ENCODE assay signal across 1 cellular context in genomic region chr1:223847781-223848345, GRCh38.
TF ChIP-seq lines count a peak whose summit lies in the region.

No MANE protein-coding gene starts in this region.

TF ChIP-seq in HCT116, 20 proteins besides CTCF, POLR2A, EP300 and RAD21 (continued from another document):
- TF ChIP-seq ZBTB33 (IDR thresholded peaks at IDR 0.05; ENCODE audit: extremely low read depth, insufficient replicate concordance, low read length) (no peak), SRF (IDR thresholded peaks at IDR 0.05; ENCODE audit: low read depth) (no peak), YY1 (IDR thresholded peaks at IDR 0.05; ENCODE audit: extremely low read depth, insufficient replicate concordance, low read depth, low read length) (no peak), CBX3 (IDR thresholded peaks at IDR 0.05; ENCODE audit: low read depth) (no peak), POLR2AphosphoS5 (IDR thresholded peaks at IDR 0.05; ENCODE audit: low read depth, low read length) (no peak), FOSL1 (IDR thresholded peaks at IDR 0.05; ENCODE audit: low read depth) (no peak), SP1 (IDR thresholded peaks at IDR 0.05; ENCODE audit: low read depth) (no peak), ZFX (IDR thresholded peaks at IDR 0.05) (no peak), EZH2 (IDR thresholded peaks at IDR 0.05) (no peak), REST (IDR thresholded peaks at IDR 0.05; ENCODE audit: low read depth) (no peak), EZH2phosphoT487 (IDR thresholded peaks at IDR 0.05; ENCODE audit: borderline replicate concordance) (no peak), ELF1 (IDR thresholded peaks at IDR 0.05; ENCODE audit: borderline replicate concordance, low read depth) (no peak), ZNF274 (IDR thresholded peaks at IDR 0.05; ENCODE audit: low read depth, low read length) (no peak), JUND (IDR thresholded peaks at IDR 0.05) (no peak), EGR1 (IDR thresholded peaks at IDR 0.05; ENCODE audit: low read depth) (no peak), CEBPB (IDR thresholded peaks at IDR 0.05; ENCODE audit: low read depth) (no peak), TCF7L2 (IDR thresholded peaks at IDR 0.05; ENCODE audit: borderline replicate concordance, extremely low read depth, insufficient read depth, insufficient read length) (no peak)
TF ChIP-seq in HCT116: peak in this region for 0.
